In genomic region chr3:42979044-42979962, GRCh38 we compare ENCODE assay signal across 8 cellular contexts. TPM values are rescaled to one million over a fixed set of nuclear protein-coding genes. Genes with fewer than 3 reads are reported as not detected.
DNase-seq lines count a peak whose midpoint lies in the region; ATAC-seq, FAIRE-seq and TF ChIP-seq lines count a peak whose summit lies in the region.

GASK1A (plus strand) TSS chr3:42979311; CDS start chr3:42979643, 332 bp downstream.

- H3K27me3 Mint-ChIP-seq in endothelial cell (ENCODE audit: unreplicated experiment): peaks cover 13% of the 10 kb centered on the region

- H3K27ac ChIP-seq in A549 (no peak within 1 kb of the TSS), VCaP (peak within 1 kb of the TSS; percentile 69), thyroid gland (no peak within 1 kb of the TSS)

- TF ChIP-seq RAD21 in A549 (conservative IDR thresholded peaks at IDR 0.05 in 1 of 2, IDR thresholded peaks at IDR 0.05 in 1 of 2): no peak

- no peak for FAIRE-seq in A549 (lab: Jason Lieb, UNC)

- ATAC-seq in A549 (peak; percentile 47 to 64; a peak in 4 of 6 replicates), HG03565 (IDR thresholded peaks at IDR 0.05; ENCODE audit: unreplicated experiment) (no peak), HG03521 (IDR thresholded peaks at IDR 0.05; ENCODE audit: unreplicated experiment) (no peak)

- peaks cover 31% of the 10 kb centered on the region for H3K27me3 ChIP-seq in H7 (ENCODE audit: control insufficient read depth, insufficient read depth, low read length)
- H3K27me3 ChIP-seq in mucosa of stomach (ENCODE audit: control insufficient read depth, insufficient read depth, low read length): peaks cover 29% of the 10 kb centered on the region
- no peaks in the 10 kb centered on the region for H3K27me3 ChIP-seq in thyroid gland

- no peak within 1 kb of the TSS for H3K27ac Mint-ChIP-seq in endothelial cell (ENCODE audit: unreplicated experiment)

- CTCF ChIA-PET in A549 (lab: Yijun Ruan, JAX): interaction anchor here (2.1 kb wide), 1 partner anchor 18 kb away, joined by 12 read pairs; no protein-coding TSS in a partner anchor

- H3K9me3 ChIP-seq in A549 (peaks cover 3% of the 10 kb centered on the region; the same call in 1 of the 3 replicates), mucosa of stomach (ENCODE audit: control insufficient read depth, low read length) (no peaks in the 10 kb centered on the region), thyroid gland (no peaks in the 10 kb centered on the region)

- H3K9ac ChIP-seq in mucosa of stomach (ENCODE audit: low read length): peak within 1 kb of the TSS; percentile 40

- peaks cover 14% of the 10 kb centered on the region for H3K36me3 Mint-ChIP-seq in endothelial cell (ENCODE audit: low read depth, unreplicated experiment)

- 63% methylated on average over 5 of the region's 79 CpGs for WGBS in A549 (ENCODE audit: missing lambda C conversion rate)
- 3% methylated on average over 30 to 69 of the region's 79 CpGs for WGBS in thyroid gland, 2 donors

- H3K4me1 Mint-ChIP-seq in endothelial cell (ENCODE audit: unreplicated experiment): peaks cover 11% of the 10 kb centered on the region

- H3K4me3 ChIP-seq in A549 (peak within 1 kb of the TSS; percentile 39), H7 (ENCODE audit: insufficient read depth, low read depth, low read length) (peak within 1 kb of the TSS; percentile 72), mucosa of stomach (ENCODE audit: low read length) (peak within 1 kb of the TSS; percentile 14), thyroid gland (replicated peaks in 1 of 3) (peak within 1 kb of the TSS; percentile 7 to 52 (median 47))

- TF ChIP-seq CTCF in A549 (IDR thresholded peaks at IDR 0.05): no peak
- no peak for TF ChIP-seq CTCF in VCaP (conservative IDR thresholded peaks at IDR 0.05)
- no peak for TF ChIP-seq CTCF in endothelial cell (IDR thresholded peaks at IDR 0.05; ENCODE audit: unreplicated experiment)
- no peak for TF ChIP-seq CTCF in thyroid gland (IDR thresholded peaks at IDR 0.05)

- H3K4me3 Mint-ChIP-seq in endothelial cell (ENCODE audit: unreplicated experiment): peak within 1 kb of the TSS; percentile 89

- peak within 1 kb of the TSS; percentile 85 for H3K4me2 ChIP-seq in A549

- TF ChIP-seq EP300 in A549 (IDR thresholded peaks at IDR 0.05): no peak

- peaks cover 19% of the 10 kb centered on the region for H3K9me3 Mint-ChIP-seq in endothelial cell (ENCODE audit: unreplicated experiment)

- POLR2A ChIA-PET in A549 (lab: Yijun Ruan, JAX): no interaction called here

- DNase-seq in A549 (ENCODE audit: low read depth in 1 of 2, low spot score in 1 of 2) (no peak), H7 (peak; percentile 86), endothelial cell (ENCODE audit: low spot score) (peak; percentile 56), thyroid gland (peak; percentile 52 to 63)

- H3K4me1 ChIP-seq in A549 (no peaks in the 10 kb centered on the region), mucosa of stomach (ENCODE audit: control insufficient read depth, insufficient read depth, low read length) (peaks cover 4% of the 10 kb centered on the region), thyroid gland (peaks cover 0 to 14% of the 10 kb centered on the region in 2 donors)

- H3K36me3 ChIP-seq in H7 (replicated peaks; ENCODE audit: control insufficient read depth, insufficient read depth, low read length) (no peaks in the 10 kb centered on the region), mucosa of stomach (ENCODE audit: control insufficient read depth, insufficient read depth, low read length) (no peaks in the 10 kb centered on the region), thyroid gland (no peaks in the 10 kb centered on the region)

- TF ChIP-seq POLR2A in A549 (IDR thresholded peaks at IDR 0.05; ENCODE audit: low read length) (no peak), thyroid gland (IDR thresholded peaks at IDR 0.05) (peak in 1 of 2 donors; percentile 10)

- intact Hi-C loops in thyroid gland (cut with DNase I): no loop called here

TF ChIP-seq in A549, 52 proteins besides CTCF, POLR2A, EP300 and RAD21:
- TF ChIP-seq JUNB (IDR thresholded peaks at IDR 0.05) (no peak), ZC3H11A (IDR thresholded peaks at IDR 0.05) (no peak), TFCP2L1 (CRISPR knock-in tag; IDR thresholded peaks at IDR 0.05) (no peak), POLR2AphosphoS2 (conservative IDR thresholded peaks at IDR 0.05; ENCODE audit: low read length) (no peak), SMC3 (IDR thresholded peaks at IDR 0.05) (no peak), PBX3 (IDR thresholded peaks at IDR 0.05) (no peak), SREBF2 (IDR thresholded peaks at IDR 0.05) (no peak), MAFK (IDR thresholded peaks at IDR 0.05; ENCODE audit: partially characterized antibody) (no peak), MAZ (IDR thresholded peaks at IDR 0.05; ENCODE audit: borderline replicate concordance, low read depth, low read length) (no peak), TP53 (CRISPR knock-in tag; IDR thresholded peaks at IDR 0.05) (no peak), ATOH8 (CRISPR knock-in tag; IDR thresholded peaks at IDR 0.05; ENCODE audit: low read depth) (no peak), CEBPB (IDR thresholded peaks at IDR 0.05) (no peak), FOSB (CRISPR knock-in tag; IDR thresholded peaks at IDR 0.05) (no peak), E2F6 (IDR thresholded peaks at IDR 0.05; ENCODE audit: borderline replicate concordance, low read depth) (no peak), HMGXB4 (CRISPR knock-in tag; IDR thresholded peaks at IDR 0.05; ENCODE audit: borderline replicate concordance) (no peak), CBX2 (IDR thresholded peaks at IDR 0.05; ENCODE audit: borderline replicate concordance, low read depth) (no peak), CHD2 (IDR thresholded peaks at IDR 0.05; ENCODE audit: low read length, partially characterized antibody) (no peak), GATA3 (IDR thresholded peaks at IDR 0.05; ENCODE audit: borderline replicate concordance) (no peak)

RNA-seq across cellular contexts. Expression of gene GASK1A, which starts in this region (rescaled TPM):
- polyA plus RNA-seq in A549 (2011; rRNA removed): not detected in 2 replicates
- polyA plus RNA-seq in A549 (2012; cell fraction: cytosol; rRNA removed): not detected in 2 replicates
- not detected in 2 replicates for polyA plus RNA-seq in A549 (2012; cell fraction: nucleus; rRNA removed)
- polyA plus RNA-seq in A549 (2017; fragmentation: RNase III; extraction: RNeasy Plus Mini Kit Qiagen cat#74134 plus additional on column Dnase treatment): not detected in 3 replicates
- polyA minus RNA-seq in A549 (2011; rRNA and poly(A)+ RNA removed): not detected in 2 replicates
- total RNA-seq in H7 (2014; rRNA removed; shearing (Covaris generic)): 3.4 and 4.5 TPM in 2 replicates
- 0.72 TPM for total RNA-seq in endothelial cell (ENCODE audit: unreplicated experiment)
- total RNA-seq in thyroid gland: 1 to 10 TPM; 2.6 to 9.5 (median 8.8) TPM

Comparison
In these comparisons a context has a peak if more than half of its experiments do, and no peak if none do; other contexts are left out.
1. Peak in ATAC-seq, H3K4me3 ChIP-seq and H3K4me2 ChIP-seq in A549; RNA of the gene not detected or under 1 TPM.
2. Peak in DNase-seq in endothelial cell; RNA of the gene not detected or under 1 TPM.
3. DNase-seq: peak in H7 (single experiment) and thyroid gland (2 of 2); none in A549 (0 of 2).
4. H3K4me3 ChIP-seq: peak in every context shown above with its lines; median percentile 72 in H7; 47 in thyroid gland; 39 in A549; 14 in mucosa of stomach.